1 cellular context compared by ENCODE assay signal in the genomic region with DNA sequence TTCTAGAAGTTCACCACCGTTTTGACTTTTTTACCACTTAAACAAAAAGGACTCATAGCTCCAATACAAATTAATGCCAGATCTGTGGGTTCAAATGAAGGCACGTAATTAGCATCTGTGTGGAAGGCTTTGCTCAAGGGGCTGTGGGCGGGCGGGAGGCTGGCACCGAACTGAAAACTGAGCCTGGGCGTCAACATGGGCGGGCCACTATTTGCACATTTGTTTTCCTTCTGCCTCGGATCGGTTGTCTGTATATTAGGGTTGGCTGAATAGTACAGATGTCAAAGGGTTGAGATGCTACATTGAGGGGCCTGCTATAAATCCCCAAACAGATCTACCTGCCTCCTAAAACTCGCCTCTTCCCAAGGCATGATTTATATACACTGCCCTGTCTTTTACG.
TF ChIP-seq lines count a peak whose summit lies in the region.

No MANE protein-coding gene starts in this region.

TF ChIP-seq in GM23338, 12 proteins besides CTCF, POLR2A, EP300 and RAD21 (continued from another document):
- TF ChIP-seq, protein P1, sequence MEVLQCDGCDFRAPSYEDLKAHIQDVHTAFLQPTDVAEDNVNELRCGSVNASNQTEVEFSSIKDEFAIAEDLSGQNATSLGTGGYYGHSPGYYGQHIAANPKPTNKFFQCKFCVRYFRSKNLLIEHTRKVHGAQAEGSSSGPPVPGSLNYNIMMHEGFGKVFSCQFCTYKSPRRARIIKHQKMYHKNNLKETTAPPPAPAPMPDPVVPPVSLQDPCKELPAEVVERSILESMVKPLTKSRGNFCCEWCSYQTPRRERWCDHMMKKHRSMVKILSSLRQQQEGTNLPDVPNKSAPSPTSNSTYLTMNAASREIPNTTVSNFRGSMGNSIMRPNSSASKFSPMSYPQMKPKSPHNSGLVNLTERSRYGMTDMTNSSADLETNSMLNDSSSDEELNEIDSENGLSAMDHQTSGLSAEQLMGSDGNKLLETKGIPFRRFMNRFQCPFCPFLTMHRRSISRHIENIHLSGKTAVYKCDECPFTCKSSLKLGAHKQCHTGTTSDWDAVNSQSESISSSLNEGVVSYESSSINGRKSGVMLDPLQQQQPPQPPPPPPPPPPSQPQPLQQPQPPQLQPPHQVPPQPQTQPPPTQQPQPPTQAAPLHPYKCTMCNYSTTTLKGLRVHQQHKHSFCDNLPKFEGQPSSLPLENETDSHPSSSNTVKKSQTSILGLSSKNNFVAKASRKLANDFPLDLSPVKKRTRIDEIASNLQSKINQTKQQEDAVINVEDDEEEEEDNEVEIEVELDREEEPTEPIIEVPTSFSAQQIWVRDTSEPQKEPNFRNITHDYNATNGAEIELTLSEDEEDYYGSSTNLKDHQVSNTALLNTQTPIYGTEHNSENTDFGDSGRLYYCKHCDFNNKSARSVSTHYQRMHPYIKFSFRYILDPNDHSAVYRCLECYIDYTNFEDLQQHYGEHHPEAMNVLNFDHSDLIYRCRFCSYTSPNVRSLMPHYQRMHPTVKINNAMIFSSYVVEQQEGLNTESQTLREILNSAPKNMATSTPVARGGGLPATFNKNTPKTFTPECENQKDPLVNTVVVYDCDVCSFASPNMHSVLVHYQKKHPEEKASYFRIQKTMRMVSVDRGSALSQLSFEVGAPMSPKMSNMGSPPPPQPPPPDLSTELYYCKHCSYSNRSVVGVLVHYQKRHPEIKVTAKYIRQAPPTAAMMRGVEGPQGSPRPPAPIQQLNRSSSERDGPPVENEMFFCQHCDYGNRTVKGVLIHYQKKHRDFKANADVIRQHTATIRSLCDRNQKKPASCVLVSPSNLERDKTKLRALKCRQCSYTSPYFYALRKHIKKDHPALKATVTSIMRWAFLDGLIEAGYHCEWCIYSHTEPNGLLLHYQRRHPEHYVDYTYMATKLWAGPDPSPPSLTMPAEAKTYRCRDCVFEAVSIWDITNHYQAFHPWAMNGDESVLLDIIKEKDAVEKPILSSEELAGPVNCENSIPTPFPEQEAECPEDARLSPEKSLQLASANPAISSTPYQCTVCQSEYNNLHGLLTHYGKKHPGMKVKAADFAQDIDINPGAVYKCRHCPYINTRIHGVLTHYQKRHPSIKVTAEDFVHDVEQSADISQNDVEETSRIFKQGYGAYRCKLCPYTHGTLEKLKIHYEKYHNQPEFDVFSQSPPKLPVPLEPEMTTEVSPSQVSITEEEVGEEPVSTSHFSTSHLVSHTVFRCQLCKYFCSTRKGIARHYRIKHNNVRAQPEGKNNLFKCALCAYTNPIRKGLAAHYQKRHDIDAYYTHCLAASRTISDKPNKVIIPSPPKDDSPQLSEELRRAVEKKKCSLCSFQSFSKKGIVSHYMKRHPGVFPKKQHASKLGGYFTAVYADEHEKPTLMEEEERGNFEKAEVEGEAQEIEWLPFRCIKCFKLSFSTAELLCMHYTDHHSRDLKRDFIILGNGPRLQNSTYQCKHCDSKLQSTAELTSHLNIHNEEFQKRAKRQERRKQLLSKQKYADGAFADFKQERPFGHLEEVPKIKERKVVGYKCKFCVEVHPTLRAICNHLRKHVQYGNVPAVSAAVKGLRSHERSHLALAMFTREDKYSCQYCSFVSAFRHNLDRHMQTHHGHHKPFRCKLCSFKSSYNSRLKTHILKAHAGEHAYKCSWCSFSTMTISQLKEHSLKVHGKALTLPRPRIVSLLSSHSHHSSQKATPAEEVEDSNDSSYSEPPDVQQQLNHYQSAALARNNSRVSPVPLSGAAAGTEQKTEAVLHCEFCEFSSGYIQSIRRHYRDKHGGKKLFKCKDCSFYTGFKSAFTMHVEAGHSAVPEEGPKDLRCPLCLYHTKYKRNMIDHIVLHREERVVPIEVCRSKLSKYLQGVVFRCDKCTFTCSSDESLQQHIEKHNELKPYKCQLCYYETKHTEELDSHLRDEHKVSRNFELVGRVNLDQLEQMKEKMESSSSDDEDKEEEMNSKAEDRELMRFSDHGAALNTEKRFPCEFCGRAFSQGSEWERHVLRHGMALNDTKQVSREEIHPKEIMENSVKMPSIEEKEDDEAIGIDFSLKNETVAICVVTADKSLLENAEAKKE (CRISPR knock-in tag; IDR thresholded peaks at IDR 0.05): no peak
- TF ChIP-seq, protein P2, sequence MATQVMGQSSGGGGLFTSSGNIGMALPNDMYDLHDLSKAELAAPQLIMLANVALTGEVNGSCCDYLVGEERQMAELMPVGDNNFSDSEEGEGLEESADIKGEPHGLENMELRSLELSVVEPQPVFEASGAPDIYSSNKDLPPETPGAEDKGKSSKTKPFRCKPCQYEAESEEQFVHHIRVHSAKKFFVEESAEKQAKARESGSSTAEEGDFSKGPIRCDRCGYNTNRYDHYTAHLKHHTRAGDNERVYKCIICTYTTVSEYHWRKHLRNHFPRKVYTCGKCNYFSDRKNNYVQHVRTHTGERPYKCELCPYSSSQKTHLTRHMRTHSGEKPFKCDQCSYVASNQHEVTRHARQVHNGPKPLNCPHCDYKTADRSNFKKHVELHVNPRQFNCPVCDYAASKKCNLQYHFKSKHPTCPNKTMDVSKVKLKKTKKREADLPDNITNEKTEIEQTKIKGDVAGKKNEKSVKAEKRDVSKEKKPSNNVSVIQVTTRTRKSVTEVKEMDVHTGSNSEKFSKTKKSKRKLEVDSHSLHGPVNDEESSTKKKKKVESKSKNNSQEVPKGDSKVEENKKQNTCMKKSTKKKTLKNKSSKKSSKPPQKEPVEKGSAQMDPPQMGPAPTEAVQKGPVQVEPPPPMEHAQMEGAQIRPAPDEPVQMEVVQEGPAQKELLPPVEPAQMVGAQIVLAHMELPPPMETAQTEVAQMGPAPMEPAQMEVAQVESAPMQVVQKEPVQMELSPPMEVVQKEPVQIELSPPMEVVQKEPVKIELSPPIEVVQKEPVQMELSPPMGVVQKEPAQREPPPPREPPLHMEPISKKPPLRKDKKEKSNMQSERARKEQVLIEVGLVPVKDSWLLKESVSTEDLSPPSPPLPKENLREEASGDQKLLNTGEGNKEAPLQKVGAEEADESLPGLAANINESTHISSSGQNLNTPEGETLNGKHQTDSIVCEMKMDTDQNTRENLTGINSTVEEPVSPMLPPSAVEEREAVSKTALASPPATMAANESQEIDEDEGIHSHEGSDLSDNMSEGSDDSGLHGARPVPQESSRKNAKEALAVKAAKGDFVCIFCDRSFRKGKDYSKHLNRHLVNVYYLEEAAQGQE (IDR thresholded peaks at IDR 0.05; ENCODE audit: unreplicated experiment): no peak
- TF ChIP-seq EZH2 (IDR thresholded peaks at IDR 0.05; ENCODE audit: low read depth, unreplicated experiment) (no peak), STAT1 (IDR thresholded peaks at IDR 0.05; ENCODE audit: unreplicated experiment) (no peak), CREB1 (CRISPR knock-in tag; IDR thresholded peaks at IDR 0.05; ENCODE audit: low read depth) (no peak)
- TF ChIP-seq, protein P3, sequence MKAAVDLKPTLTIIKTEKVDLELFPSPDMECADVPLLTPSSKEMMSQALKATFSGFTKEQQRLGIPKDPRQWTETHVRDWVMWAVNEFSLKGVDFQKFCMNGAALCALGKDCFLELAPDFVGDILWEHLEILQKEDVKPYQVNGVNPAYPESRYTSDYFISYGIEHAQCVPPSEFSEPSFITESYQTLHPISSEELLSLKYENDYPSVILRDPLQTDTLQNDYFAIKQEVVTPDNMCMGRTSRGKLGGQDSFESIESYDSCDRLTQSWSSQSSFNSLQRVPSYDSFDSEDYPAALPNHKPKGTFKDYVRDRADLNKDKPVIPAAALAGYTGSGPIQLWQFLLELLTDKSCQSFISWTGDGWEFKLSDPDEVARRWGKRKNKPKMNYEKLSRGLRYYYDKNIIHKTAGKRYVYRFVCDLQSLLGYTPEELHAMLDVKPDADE (IDR thresholded peaks at IDR 0.05): no peak
